ENCODE assay signal across 9 cellular contexts in the genomic region with DNA sequence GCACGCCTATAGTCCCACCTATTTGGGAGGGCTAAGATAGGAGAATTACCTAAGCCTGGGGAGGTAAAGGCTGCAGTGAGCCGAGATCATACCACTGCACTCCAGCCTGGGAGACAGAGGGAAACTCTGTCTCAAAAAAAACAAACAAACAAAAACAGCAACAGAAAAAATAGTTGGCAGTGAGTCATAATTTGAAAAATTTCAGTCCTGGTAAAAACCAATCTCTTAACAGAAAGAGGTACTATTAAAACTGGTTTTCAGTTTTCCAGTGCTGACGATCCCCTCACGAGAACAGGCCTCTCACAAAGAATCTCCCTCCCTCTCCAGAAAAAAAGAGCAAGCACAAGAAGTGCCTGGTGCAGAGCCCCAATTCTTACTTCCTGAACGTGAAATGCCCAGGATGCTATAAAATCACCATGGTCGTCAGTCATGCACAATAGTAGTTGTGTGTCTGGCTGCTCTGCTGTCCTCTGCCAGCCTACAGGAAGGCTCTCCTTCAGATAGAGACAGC. TPM values are rescaled to one million over a fixed set of nuclear protein-coding genes. Genes with fewer than 3 reads are reported as not detected.
DNase-seq lines count a peak whose midpoint lies in the region; ATAC-seq and TF ChIP-seq lines count a peak whose summit lies in the region.
"Had no signal": no experiment of that assay in that cellular context is flagged by ENCODE, and none has a peak within 500 bp of the region (broad histone marks: within the 10 kb centered on the region; RNA-seq: fewer than 3 reads in every experiment).

No MANE protein-coding gene starts in this region.

- H3K36me3 ChIP-seq in OCI-LY1 (ENCODE audit: insufficient read depth, low read length): no peaks in the 10 kb centered on the region
- H3K36me3 ChIP-seq in muscle layer of colon (ENCODE audit: insufficient read depth, low read length): no peaks in the 10 kb centered on the region
- H3K36me3 ChIP-seq in upper lobe of left lung: no peaks in the 10 kb centered on the region

- H3K9me3 ChIP-seq in OCI-LY1 (ENCODE audit: low read length) (no peaks in the 10 kb centered on the region), muscle layer of colon (ENCODE audit: low read length) (no peaks in the 10 kb centered on the region), upper lobe of left lung (no peaks in the 10 kb centered on the region)

- no peaks in the 10 kb centered on the region for H4K20me1 ChIP-seq in OCI-LY1 (ENCODE audit: insufficient read depth, low read length)

- no peak overlapping the region for H2AFZ ChIP-seq in OCI-LY1 (ENCODE audit: low read length)

- H3K4me1 Mint-ChIP-seq in endothelial cell (ENCODE audit: unreplicated experiment): peaks cover 7% of the 10 kb centered on the region

- peak overlapping the region; percentile 34; the same call in 1 of the 2 replicates for H3K9ac ChIP-seq in OCI-LY1 (ENCODE audit: low read length)
- no peak overlapping the region for H3K9ac ChIP-seq in muscle layer of colon (ENCODE audit: low read length)

- no peaks in the 10 kb centered on the region for H3K9me3 Mint-ChIP-seq in endothelial cell (ENCODE audit: unreplicated experiment)

- TF ChIP-seq CTCF in OCI-LY1 (IDR thresholded peaks at IDR 0.05; ENCODE audit: low read length) (no peak), endothelial cell (IDR thresholded peaks at IDR 0.05; ENCODE audit: unreplicated experiment) (no peak), upper lobe of left lung (IDR thresholded peaks at IDR 0.05) (no peak)

- no peak overlapping the region for H3K4me3 Mint-ChIP-seq in endothelial cell (ENCODE audit: unreplicated experiment)

- H3K27me3 Mint-ChIP-seq in endothelial cell (ENCODE audit: unreplicated experiment): no peaks in the 10 kb centered on the region

- 47 to 49% methylated on average over 6 of the region's 6 CpGs for WGBS in upper lobe of left lung, 2 donors

- peak overlapping the region; percentile 48 for H3K27ac ChIP-seq in OCI-LY1 (ENCODE audit: low read depth, low read length, poor library complexity, severe bottlenecking)
- peak overlapping the region; percentile 60 for H3K27ac ChIP-seq in muscle layer of colon (ENCODE audit: low read depth, low read length)
- peak overlapping the region; percentile 49 to 77 (median 62) for H3K27ac ChIP-seq in upper lobe of left lung

- DNase-seq in endothelial cell (ENCODE audit: low spot score) (no peak), upper lobe of left lung (no peak), ureter (ENCODE audit: low spot score) (no peak)
- DNase-seq: effector CD4-positive, alpha-beta T cell; RPMI8226 had no signal

- no peak for TF ChIP-seq POLR2A in upper lobe of left lung (IDR thresholded peaks at IDR 0.05)

- no peak for TF ChIP-seq EP300 in upper lobe of left lung (IDR thresholded peaks at IDR 0.05)

- H3K27ac Mint-ChIP-seq in endothelial cell (ENCODE audit: unreplicated experiment): peak overlapping the region; percentile 67

- H3F3A ChIP-seq in OCI-LY1 (ENCODE audit: insufficient read depth, low read length): no peaks in the 10 kb centered on the region

- H3K4me2 ChIP-seq in OCI-LY1 (ENCODE audit: low read length): peak overlapping the region; percentile 10; the same call in 1 of the 2 replicates

- H3K4me1 ChIP-seq in OCI-LY1 (ENCODE audit: insufficient read depth, low read length, severe bottlenecking): peaks cover 19% of the 10 kb centered on the region
- H3K4me1 ChIP-seq in muscle layer of colon (ENCODE audit: insufficient read depth, low read length): peaks cover 40% of the 10 kb centered on the region
- peaks cover 15 to 49% (median 32%) of the 10 kb centered on the region in 4 donors for H3K4me1 ChIP-seq in upper lobe of left lung

- ATAC-seq in upper lobe of left lung (ENCODE audit: low FRiP score in 2 of 2) (no peak), GM18502 (IDR thresholded peaks at IDR 0.05; ENCODE audit: poor library complexity, unreplicated experiment) (no peak), HG02981 (IDR thresholded peaks at IDR 0.05; ENCODE audit: unreplicated experiment) (no peak)

- peaks cover 13% of the 10 kb centered on the region for H3K79me2 ChIP-seq in OCI-LY1 (ENCODE audit: insufficient read depth, low read length)

- no peaks in the 10 kb centered on the region for H3K9me2 ChIP-seq in OCI-LY1 (ENCODE audit: low read depth, low read length)

- H3K27me3 ChIP-seq in OCI-LY1 (ENCODE audit: insufficient read depth, low read length): no peaks in the 10 kb centered on the region
- no peaks in the 10 kb centered on the region for H3K27me3 ChIP-seq in muscle layer of colon (ENCODE audit: control insufficient read depth in 1 of 2, insufficient read depth in 2 of 2, low read length in 2 of 2)
- no peaks in the 10 kb centered on the region for H3K27me3 ChIP-seq in upper lobe of left lung

- no peaks in the 10 kb centered on the region for H3K36me3 Mint-ChIP-seq in endothelial cell (ENCODE audit: low read depth, unreplicated experiment)

- H3K4me3 ChIP-seq in OCI-LY1 (ENCODE audit: low read depth, low read length, poor library complexity, severe bottlenecking) (no peak overlapping the region), muscle layer of colon (ENCODE audit: low read depth in 1 of 2, low read length in 2 of 2) (no peak overlapping the region), upper lobe of left lung (no peak overlapping the region)

RNA-seq across cellular contexts. Expression of a gene that starts 22.8 kb away (rescaled TPM):
- total RNA-seq in endothelial cell (ENCODE audit: unreplicated experiment): 155 TPM
- total RNA-seq in upper lobe of left lung: 100 to 1,000 TPM; 106 to 199 (median 148) TPM
- 265 TPM for total RNA-seq in ureter
